Comparison of ENCODE assay signal across 22 cellular contexts in the genomic region with DNA sequence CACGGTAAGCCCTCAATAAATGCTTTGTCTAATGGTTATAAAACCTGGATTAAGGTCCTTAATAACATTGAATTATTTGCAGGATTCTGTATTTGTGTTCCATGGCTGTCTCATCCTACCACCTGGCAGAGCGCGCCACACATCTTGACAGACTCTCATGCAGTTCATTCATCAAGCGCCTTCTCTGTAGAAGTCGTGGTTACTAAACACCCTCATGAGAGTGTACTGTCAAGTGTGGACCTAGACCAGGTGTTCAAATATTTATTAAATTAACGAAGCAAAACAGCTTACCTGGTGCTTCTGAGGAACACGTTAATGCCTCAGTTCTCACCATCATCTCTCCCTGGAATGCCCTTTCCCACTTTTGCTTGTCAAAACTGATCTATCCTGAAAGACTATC.
"Had no signal": no experiment of that assay in that cellular context is flagged by ENCODE, and none has a peak within 500 bp of the region (broad histone marks: within the 10 kb centered on the region; RNA-seq: fewer than 3 reads in every experiment).

No MANE protein-coding gene starts in this region.

- H3K27ac ChIP-seq: left lung, sigmoid colon, VCaP had no signal

- H3K4me3 ChIP-seq: left lung, lung, sigmoid colon, smooth muscle cell, uterus had no signal

- H3K36me3 ChIP-seq: uterus had no signal

- DNase-seq: activated CD4-positive, alpha-beta T cell treated with anti-CD3 and anti-CD28 coated beads, Interleukin-2, amount 50 U/mL, for 1 hour; activated CD4-positive, CD25-positive, alpha-beta regulatory T cell treated with anti-CD3 and anti-CD28 coated beads, Interleukin-2, amount 50 U/mL, for 72 hours; activated gamma-delta T cell treated with Interleukin-2 at 50 U/mL for 16 hours; activated T-cell treated with anti-CD3 and anti-CD28 coated beads, Interleukin-2, amount 50 U/mL, for 1 hour; aorta; effector CD8-positive, alpha-beta T cell; erythroblast; foreskin fibroblast; immature natural killer cell; kidney glomerular epithelial cell; left lung; naive thymus-derived CD4-positive, alpha-beta T cell; occipital lobe; posterior cingulate gyrus; sigmoid colon; stimulated activated CD4-positive, alpha-beta T cell treated with anti-CD3 and anti-CD28 coated beads, Interleukin-15, amount 100 ng/mL, for 24 hours; trophoblast cell; uterus had no signal

- H3K27me3 ChIP-seq: left lung, sigmoid colon, uterus had no signal

- H3K4me1 ChIP-seq: left lung, uterus had no signal

- ATAC-seq: left lung; naive thymus-derived CD4-positive, alpha-beta T cell; stimulated activated memory B cell treated with anti-CD40 and anti-IgM and Interleukin-4, amounts not matched to agents 10 μg/mL and 1 μg/mL and 100 μg/mL, for 72 hours had no signal

- H3K9me3 ChIP-seq: left lung, sigmoid colon, uterus had no signal
